Comparison of ENCODE assay signal across 2 cellular contexts in genomic region chr12:70292017-70292776, GRCh38.
TF ChIP-seq lines count a peak whose summit lies in the region.

No MANE protein-coding gene starts in this region.

TF ChIP-seq in HepG2, 621 proteins besides CTCF, POLR2A, EP300 and RAD21:
- TF ChIP-seq TP53 (CRISPR knock-in tag; conservative IDR thresholded peaks at IDR 0.05) (no peak), SAP130 (CRISPR knock-in tag; IDR thresholded peaks at IDR 0.05; ENCODE audit: low read depth) (no peak), RBM22 (optimal IDR thresholded peaks at IDR 0.05; ENCODE audit: low read length) (peak; percentile 54), TAF1 (CRISPR knock-in tag; IDR thresholded peaks at IDR 0.05) (no peak)

TF ChIP-seq in K562, 482 proteins besides CTCF, POLR2A, EP300 and RAD21:
- no peak for TF ChIP-seq TCF7 (IDR thresholded peaks at IDR 0.05; ENCODE audit: borderline replicate concordance)
- TF ChIP-seq LCOR (CRISPR knock-in tag; IDR thresholded peaks at IDR 0.05): no peak
- no peak for TF ChIP-seq TSHZ1 (CRISPR knock-in tag; IDR thresholded peaks at IDR 0.05)
- no peak for TF ChIP-seq SUPT5H (IDR thresholded peaks at IDR 0.05)
- no peak for TF ChIP-seq NFE2L1 (tag; IDR thresholded peaks at IDR 0.05; ENCODE audit: borderline replicate concordance, low read depth)
